Comparison of ENCODE assay signal across 20 cellular contexts in genomic region chr5:76475936-76476335, GRCh38.
A peak's percentile ranks its signal among the peaks of the same experiment; 100 is the strongest.
DNase-seq lines count a peak whose midpoint lies in the region; ATAC-seq and TF ChIP-seq lines count a peak whose summit lies in the region.
"Had no signal": no experiment of that assay in that cellular context is flagged by ENCODE, and none has a peak within 500 bp of the region (broad histone marks: within the 10 kb centered on the region; RNA-seq: fewer than 3 reads in every experiment).

No MANE protein-coding gene starts in this region.

- H2BK5ac ChIP-seq in H9 (ENCODE audit: insufficient read length, low read length) = no peak overlapping the region

- H3K4me3 Mint-ChIP-seq in CD4-positive, CD25-positive, alpha-beta regulatory T cell = peak overlapping the region; percentile 6 to 61 (median 32)
- H3K4me3 Mint-ChIP-seq in H9 = no peak overlapping the region
- H3K4me3 Mint-ChIP-seq in natural killer cell treated with Interleukin-12 subunit alpha and Interleukin-12 subunit beta and Interleukin-15 and Interleukin-18, amount 100 ng/mL, for 72 hours = no peak overlapping the region
- H3K4me3 Mint-ChIP-seq in T-helper 2 cell treated with Interferon-gamma antibody and Interleukin-4, amounts not matched to agents 5 μg/mL and 100 μg/mL, for 36 hours = no peak overlapping the region
- H3K4me3 Mint-ChIP-seq: stimulated activated memory B cell treated with anti-CD40 and anti-IgM and Interleukin-4, amounts not matched to agents 10 μg/mL and 1 μg/mL and 100 μg/mL, for 72 hours had no signal

- no peak overlapping the region for H2BK20ac ChIP-seq in H9 (ENCODE audit: low read depth, low read length, poor library complexity, severe bottlenecking)

- no peak for ATAC-seq in CD4-positive, CD25-positive, alpha-beta regulatory T cell (ENCODE audit: low read depth in 2 of 2)
- no peak for ATAC-seq in natural killer cell treated with Interleukin-12 subunit alpha and Interleukin-12 subunit beta and Interleukin-15 and Interleukin-18, amount 100 ng/mL, for 72 hours
- ATAC-seq: stimulated activated memory B cell treated with anti-CD40 and anti-IgM and Interleukin-4, amounts not matched to agents 10 μg/mL and 1 μg/mL and 100 μg/mL, for 72 hours; upper lobe of right lung had no signal

- TF ChIP-seq CTCF in H9 (conservative IDR thresholded peaks at IDR 0.05) (no peak), ascending aorta (IDR thresholded peaks at IDR 0.05) (no peak)

- H3K18ac ChIP-seq in H9 (ENCODE audit: insufficient read length, low read depth, low read length) = no peak overlapping the region

- no peaks in the 10 kb centered on the region for H3K27me3 Mint-ChIP-seq in CD4-positive, CD25-positive, alpha-beta regulatory T cell
- H3K27me3 Mint-ChIP-seq in H9 (ENCODE audit: low read depth) = no peaks in the 10 kb centered on the region; the same call in 1 of the 2 replicates
- H3K27me3 Mint-ChIP-seq in natural killer cell treated with Interleukin-12 subunit alpha and Interleukin-12 subunit beta and Interleukin-15 and Interleukin-18, amount 100 ng/mL, for 72 hours = no peaks in the 10 kb centered on the region
- H3K27me3 Mint-ChIP-seq in T-helper 2 cell treated with Interferon-gamma antibody and Interleukin-4, amounts not matched to agents 5 μg/mL and 100 μg/mL, for 36 hours (ENCODE audit: low read depth) = no peaks in the 10 kb centered on the region
- H3K27me3 Mint-ChIP-seq: stimulated activated memory B cell treated with anti-CD40 and anti-IgM and Interleukin-4, amounts not matched to agents 10 μg/mL and 1 μg/mL and 100 μg/mL, for 72 hours had no signal

- intact Hi-C loops in ascending aorta (cut with DNase I) = no loop called here

- peaks cover 56% of the 10 kb centered on the region for H3K4me1 ChIP-seq in CD4-positive, CD25-positive, alpha-beta regulatory T cell (ENCODE audit: control insufficient read depth, insufficient read depth, low read length, poor library complexity, severe bottlenecking)
- H3K4me1 ChIP-seq in H9 (ENCODE audit: insufficient read depth, low read length) = peaks cover 19% of the 10 kb centered on the region
- peaks cover 46 to 82% of the 10 kb centered on the region in 2 donors for H3K4me1 ChIP-seq in duodenal mucosa (ENCODE audit: control insufficient read depth in 1 of 2, insufficient read depth in 2 of 2, low read length in 2 of 2)
- no peaks in the 10 kb centered on the region for H3K4me1 ChIP-seq in ascending aorta
- H3K4me1 ChIP-seq: upper lobe of right lung had no signal

- H3K9me3 Mint-ChIP-seq in CD4-positive, CD25-positive, alpha-beta regulatory T cell = peaks cover 0 to 3% (median 0%) of the 10 kb centered on the region in 7 donors
- H3K9me3 Mint-ChIP-seq in H9 = peaks cover 7 to 9% of the 10 kb centered on the region in 2 experiments
- peaks cover 5% of the 10 kb centered on the region for H3K9me3 Mint-ChIP-seq in natural killer cell treated with Interleukin-12 subunit alpha and Interleukin-12 subunit beta and Interleukin-15 and Interleukin-18, amount 100 ng/mL, for 72 hours
- peaks cover 8% of the 10 kb centered on the region for H3K9me3 Mint-ChIP-seq in T-helper 2 cell treated with Interferon-gamma antibody and Interleukin-4, amounts not matched to agents 5 μg/mL and 100 μg/mL, for 36 hours
- H3K9me3 Mint-ChIP-seq: stimulated activated memory B cell treated with anti-CD40 and anti-IgM and Interleukin-4, amounts not matched to agents 10 μg/mL and 1 μg/mL and 100 μg/mL, for 72 hours had no signal

- H3K9ac ChIP-seq in H9 (ENCODE audit: extremely low read depth, insufficient read length, low read length) (no peak overlapping the region), duodenal mucosa (ENCODE audit: low read depth in 1 of 2, low read length in 2 of 2) (peak overlapping the region in 1 of 2 donors; percentile 62)

- H4K5ac ChIP-seq in H9 (ENCODE audit: insufficient read length, low read depth, low read length) = no peak overlapping the region

- peaks cover 55 to 90% (median 64%) of the 10 kb centered on the region in 4 donors for H3K4me1 Mint-ChIP-seq in CD4-positive, CD25-positive, alpha-beta regulatory T cell
- peaks cover 40 to 47% of the 10 kb centered on the region in 2 experiments for H3K4me1 Mint-ChIP-seq in H9
- H3K4me1 Mint-ChIP-seq in natural killer cell treated with Interleukin-12 subunit alpha and Interleukin-12 subunit beta and Interleukin-15 and Interleukin-18, amount 100 ng/mL, for 72 hours (ENCODE audit: low read depth in 2 of 2) = peaks cover 67 to 80% of the 10 kb centered on the region in 2 donors
- H3K4me1 Mint-ChIP-seq in T-helper 2 cell treated with Interferon-gamma antibody and Interleukin-4, amounts not matched to agents 5 μg/mL and 100 μg/mL, for 36 hours (ENCODE audit: low read depth) = peaks cover 40% of the 10 kb centered on the region

- no peak overlapping the region for H2BK12ac ChIP-seq in H9 (ENCODE audit: insufficient read length, low read depth, low read length)

- H3K4me3 ChIP-seq in CD4-positive, CD25-positive, alpha-beta regulatory T cell (ENCODE audit: low read depth, low read length) = no peak overlapping the region
- H3K4me3 ChIP-seq in duodenal mucosa (ENCODE audit: low read depth in 1 of 2, low read length in 2 of 2) = peak overlapping the region; percentile 11 to 20
- H3K4me3 ChIP-seq in ascending aorta = no peak overlapping the region
- H3K4me3 ChIP-seq: coronary artery, upper lobe of right lung had no signal

- no peak overlapping the region for H2BK15ac ChIP-seq in H9 (ENCODE audit: low read depth, low read length)

- no peak overlapping the region for H3K4me2 ChIP-seq in H9 (ENCODE audit: insufficient read depth, insufficient read length, low read length)

- H3K23me2 ChIP-seq in H9 (ENCODE audit: insufficient read length, low read depth, low read length, poor library complexity, severe bottlenecking) = no peaks in the 10 kb centered on the region

- H3K79me1 ChIP-seq in H9 (ENCODE audit: insufficient read depth, low read depth, low read length, poor library complexity, severe bottlenecking) = no peaks in the 10 kb centered on the region

- H3K27ac ChIP-seq in CD4-positive, CD25-positive, alpha-beta regulatory T cell (ENCODE audit: insufficient read depth, low read length, poor library complexity, severe bottlenecking) = no peak overlapping the region
- no peak overlapping the region for H3K27ac ChIP-seq in H9 (ENCODE audit: insufficient read length, low read depth, low read length)
- H3K27ac ChIP-seq in duodenal mucosa (ENCODE audit: low read depth, low read length) = peak overlapping the region; percentile 80
- H3K27ac ChIP-seq in ascending aorta = no peak overlapping the region
- H3K27ac ChIP-seq: coronary artery, upper lobe of right lung had no signal

- no peak overlapping the region for H3K56ac ChIP-seq in H9 (ENCODE audit: insufficient read length, low read depth, low read length)

- no peak overlapping the region for H3K14ac ChIP-seq in H9 (ENCODE audit: insufficient read depth, low read length)

- H2BK120ac ChIP-seq in H9 (ENCODE audit: low read depth, low read length, poor library complexity, severe bottlenecking) = no peak overlapping the region

- no peak overlapping the region for H4K91ac ChIP-seq in H9 (ENCODE audit: insufficient read length, low read depth, low read length)

- no peaks in the 10 kb centered on the region; the same call in 1 of the 2 replicates for H3K79me2 ChIP-seq in H9 (ENCODE audit: insufficient read depth, low read length)

- no peak overlapping the region for H3K23ac ChIP-seq in H9 (ENCODE audit: insufficient read length, low read depth, low read length)

- no peaks in the 10 kb centered on the region for H4K20me1 ChIP-seq in H9 (ENCODE audit: control insufficient read depth, insufficient read depth, insufficient read length)

- peak overlapping the region; percentile 80 to 94 (median 86) for H3K27ac Mint-ChIP-seq in CD4-positive, CD25-positive, alpha-beta regulatory T cell
- peak overlapping the region in 2 of 3 experiments; percentile 5 to 66; a peak in 3 of 7 replicates for H3K27ac Mint-ChIP-seq in H9
- H3K27ac Mint-ChIP-seq in natural killer cell treated with Interleukin-12 subunit alpha and Interleukin-12 subunit beta and Interleukin-15 and Interleukin-18, amount 100 ng/mL, for 72 hours = peak overlapping the region; percentile 49 to 100
- H3K27ac Mint-ChIP-seq in T-helper 2 cell treated with Interferon-gamma antibody and Interleukin-4, amounts not matched to agents 5 μg/mL and 100 μg/mL, for 36 hours = no peak overlapping the region
- H3K27ac Mint-ChIP-seq: stimulated activated memory B cell treated with anti-CD40 and anti-IgM and Interleukin-4, amounts not matched to agents 10 μg/mL and 1 μg/mL and 100 μg/mL, for 72 hours had no signal

- DNase-seq in CD4-positive, CD25-positive, alpha-beta regulatory T cell = no peak
- DNase-seq in H9 = no peak
- DNase-seq in natural killer cell treated with Interleukin-12 subunit alpha and Interleukin-12 subunit beta and Interleukin-15 and Interleukin-18, amount 100 ng/mL, for 72 hours (ENCODE audit: low spot score) = no peak
- DNase-seq in ascending aorta (ENCODE audit: low spot score in 2 of 2) = no peak
- no peak for DNase-seq in T-helper 2 cell treated with Interferon-gamma antibody and Interleukin-4, amounts not matched to agents 5 μg/mL and 100 μg/mL, for 36 hours (ENCODE audit: low spot score)
- DNase-seq in stimulated activated CD8-positive, alpha-beta memory T cell treated with anti-CD3 and anti-CD28 coated beads, Interleukin-4, amount 100 ng/mL, for 48 hours = no peak
- DNase-seq: activated CD4-positive, CD25-positive, alpha-beta regulatory T cell; activated naive CD4-positive, alpha-beta T cell; EL; KBM-7; mesenchymal stem cell; NCI-H2029 treated with DMSO at 0.1 percent for 48 hours; NCI-H510A treated with DMSO at 0.1 percent for 48 hours; retina; SHP77; T-helper 2 cell; upper lobe of right lung had no signal

- no CpG with 5 or more reads among the region's 2 CpGs for WGBS in H9 (ENCODE audit: extremely low coverage, insufficient read length, low lambda C conversion rate)

- H2AK5ac ChIP-seq in H9 (ENCODE audit: insufficient read length, low read length) = no peak overlapping the region

- H3T11ph ChIP-seq in H9 (ENCODE audit: low read length) = no peak overlapping the region

- H3K9me3 ChIP-seq in CD4-positive, CD25-positive, alpha-beta regulatory T cell (ENCODE audit: control insufficient read depth in 2 of 2, low read length in 2 of 2) = no peaks in the 10 kb centered on the region
- no peaks in the 10 kb centered on the region for H3K9me3 ChIP-seq in H9 (ENCODE audit: control insufficient read depth, low read depth, low read length)
- no peaks in the 10 kb centered on the region for H3K9me3 ChIP-seq in duodenal mucosa (ENCODE audit: control insufficient read depth in 1 of 2, low read length in 2 of 2)
- no peaks in the 10 kb centered on the region for H3K9me3 ChIP-seq in ascending aorta
- H3K9me3 ChIP-seq: upper lobe of right lung had no signal

- peaks cover 18% of the 10 kb centered on the region for H3K36me3 Mint-ChIP-seq in CD4-positive, CD25-positive, alpha-beta regulatory T cell
- H3K36me3 Mint-ChIP-seq in H9 (ENCODE audit: insufficient read depth in 1 of 3, low read depth in 3 of 3) = peaks cover 9 to 15% (median 15%) of the 10 kb centered on the region in 3 experiments; a peak in 6 of 7 replicates
- H3K36me3 Mint-ChIP-seq in natural killer cell treated with Interleukin-12 subunit alpha and Interleukin-12 subunit beta and Interleukin-15 and Interleukin-18, amount 100 ng/mL, for 72 hours = peaks cover 5% of the 10 kb centered on the region
- peaks cover 24% of the 10 kb centered on the region for H3K36me3 Mint-ChIP-seq in T-helper 2 cell treated with Interferon-gamma antibody and Interleukin-4, amounts not matched to agents 5 μg/mL and 100 μg/mL, for 36 hours (ENCODE audit: low read depth)
- H3K36me3 Mint-ChIP-seq: stimulated activated memory B cell treated with anti-CD40 and anti-IgM and Interleukin-4, amounts not matched to agents 10 μg/mL and 1 μg/mL and 100 μg/mL, for 72 hours had no signal

- H3K4ac ChIP-seq in H9 (ENCODE audit: low read depth, low read length) = no peak overlapping the region

- no peak overlapping the region for H4K8ac ChIP-seq in H9 (replicated peaks; ENCODE audit: insufficient read length, low read depth, low read length)

- H3K27me3 ChIP-seq in CD4-positive, CD25-positive, alpha-beta regulatory T cell (ENCODE audit: control insufficient read depth, insufficient read depth, low read length) = no peaks in the 10 kb centered on the region
- H3K27me3 ChIP-seq in H9 (ENCODE audit: insufficient read depth, low read length) = no peaks in the 10 kb centered on the region
- H3K27me3 ChIP-seq in duodenal mucosa (ENCODE audit: control insufficient read depth in 1 of 2, insufficient read depth in 2 of 2, low read length in 2 of 2) = no peaks in the 10 kb centered on the region
- no peaks in the 10 kb centered on the region for H3K27me3 ChIP-seq in ascending aorta
- H3K27me3 ChIP-seq: upper lobe of right lung had no signal

- peaks cover 2% of the 10 kb centered on the region for H3K36me3 ChIP-seq in CD4-positive, CD25-positive, alpha-beta regulatory T cell (ENCODE audit: control insufficient read depth, insufficient read depth, low read length)
- no peaks in the 10 kb centered on the region for H3K36me3 ChIP-seq in duodenal mucosa (ENCODE audit: control insufficient read depth in 1 of 2, insufficient read depth in 2 of 2, low read length in 2 of 2)
- no peaks in the 10 kb centered on the region for H3K36me3 ChIP-seq in ascending aorta
- H3K36me3 ChIP-seq: upper lobe of right lung had no signal

- H2AFZ ChIP-seq in H9 (ENCODE audit: low read length) = no peak overlapping the region

Comparison
In these comparisons a context has a peak if more than half of its experiments do, and no peak if none do; other contexts are left out.
1. H3K4me3 ChIP-seq: peak in duodenal mucosa (2 of 2); none in CD4-positive, CD25-positive, alpha-beta regulatory T cell (single experiment) and ascending aorta (0 of 2).
2. H3K4me3 Mint-ChIP-seq: peak in CD4-positive, CD25-positive, alpha-beta regulatory T cell (4 of 4); none in H9 (0 of 2), natural killer cell treated with Interleukin-12 subunit alpha and Interleukin-12 subunit beta and Interleukin-15 and Interleukin-18, amount 100 ng/mL, for 72 hours (single experiment) and T-helper 2 cell treated with Interferon-gamma antibody and Interleukin-4, amounts not matched to agents 5 μg/mL and 100 μg/mL, for 36 hours (single experiment).